ENCODE assay signal across 8 cellular contexts in the genomic region with DNA sequence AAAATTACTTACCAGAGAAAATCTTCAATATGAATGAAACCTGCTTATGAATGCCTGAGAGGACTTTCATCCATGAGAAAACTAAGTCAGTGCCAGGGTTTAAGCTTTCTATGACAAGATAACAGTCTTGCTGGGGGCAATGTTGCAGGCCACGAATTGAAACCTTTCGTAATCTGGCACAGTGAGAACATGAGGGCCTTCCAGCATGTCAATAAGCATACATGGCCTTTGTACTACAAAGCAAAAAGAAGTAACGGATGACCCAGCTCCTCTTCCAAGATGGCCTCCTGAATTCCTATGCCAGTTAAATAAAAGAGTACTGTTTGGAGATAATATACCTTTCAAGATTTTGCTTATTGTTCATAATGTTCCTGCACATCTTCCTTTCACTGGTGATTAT.
"Had no signal": no experiment of that assay in that cellular context is flagged by ENCODE, and none has a peak within 500 bp of the region (broad histone marks: within the 10 kb centered on the region; RNA-seq: fewer than 3 reads in every experiment).

No MANE protein-coding gene starts in this region.

- FAIRE-seq: H1, K562 had no signal

- ATAC-seq: GM23338, K562 had no signal

- H3K4me3 ChIP-seq: GM23338, K562 had no signal

- DNase-seq: H9, HCEC 1CT, IMR-90, KG1 had no signal

- H3K27ac ChIP-seq: HL-60 had no signal

- H3K4me2 ChIP-seq: GM23338 had no signal

- H2AFZ ChIP-seq: GM23338 had no signal
